ENCODE assay signal across 8 cellular contexts in genomic region chr17:41864837-41865595, GRCh38. TPM values are rescaled to one million over a fixed set of nuclear protein-coding genes. Genes with fewer than 3 reads are reported as not detected.
DNase-seq lines count a peak whose midpoint lies in the region; ATAC-seq and TF ChIP-seq lines count a peak whose summit lies in the region.

Gene KLHL11, minus strand, starts transcription at chr17:41865423. Its CDS starts 53 bp downstream, at chr17:41865370.

- TF ChIP-seq CTCF in AG09319 (IDR thresholded peaks at IDR 0.05; ENCODE audit: low read depth, low read length), result no peak

- DNase-seq in AG09319 (ENCODE audit: extremely low read depth, low read depth) (peak; percentile 52), NCI-H446 (lab: John Stamatoyannopoulos, UW) (peak; percentile 64 to 86), cerebellum (ENCODE audit: low spot score) (peak; percentile 91), kidney glomerular epithelial cell (lab: John Stamatoyannopoulos, UW) (peak; percentile 89)
- DNase-seq in activated CD4-positive, CD25-positive, alpha-beta regulatory T cell treated with anti-CD3 and anti-CD28 coated beads, Interleukin-2, amount 50 U/mL, for 72 hours, result peak; percentile 88
- DNase-seq in stimulated activated CD4-positive, alpha-beta T cell treated with anti-CD3 and anti-CD28 coated beads, Interleukin-1b, Interleukin-23, amount 100 ng/mL, for 1 hour (ENCODE audit: low read depth in 2 of 2), result peak; percentile 67 to 76

- ATAC-seq in GM19025 (IDR thresholded peaks at IDR 0.05; ENCODE audit: low read depth, unreplicated experiment), result peak; percentile 87
- peak; percentile 91 for ATAC-seq in HG03280 (IDR thresholded peaks at IDR 0.05; ENCODE audit: unreplicated experiment)

RNA-seq across cellular contexts. Expression of gene KLHL11, which starts in this region (rescaled TPM):
- 55.2 TPM for total RNA-seq in cerebellum

Comparison
In these comparisons a context has a peak if more than half of its experiments do, and no peak if none do; other contexts are left out.
1. Peak in every context shown above with its lines: DNase-seq and ATAC-seq.